Comparison of ENCODE assay signal across 8 cellular contexts in genomic region chr18:961644-962355, GRCh38. TPM values are rescaled to one million over a fixed set of nuclear protein-coding genes. Genes with fewer than 3 reads are reported as not detected.
DNase-seq lines count a peak whose midpoint lies in the region; ATAC-seq, FAIRE-seq and TF ChIP-seq lines count a peak whose summit lies in the region.

No MANE protein-coding gene starts in this region.

- no peaks in the 10 kb centered on the region; the same call in 1 of the 2 replicates for H3K27me3 ChIP-seq in HUES6 (ENCODE audit: control insufficient read depth, insufficient read depth, low read length)

- no peak overlapping the region for H3K27ac Mint-ChIP-seq in T-helper 17 cell

- 0 out of 2 replicates have a peak, but pooled peaks cover 2% of the 10 kb centered on the region for H3K9me3 ChIP-seq in HUES6 (ENCODE audit: control insufficient read depth, insufficient read depth, low read depth, low read length)
- H3K9me3 ChIP-seq in T-helper 17 cell (ENCODE audit: control insufficient read depth, low read length, poor library complexity, severe bottlenecking) = no peaks in the 10 kb centered on the region

- FAIRE-seq in D721Med (lab: Jason Lieb, UNC) = peak; percentile 74

- in situ Hi-C loops in T47D (cut with HindIII; ENCODE audit: low pct_unique_long_range_greater_than_20kb, low sequenced_read_pairs) = no loop called here

- peak overlapping the region; percentile 19 for H3K4me3 Mint-ChIP-seq in T-helper 17 cell

- peak overlapping the region; percentile 62 for H3K4me3 ChIP-seq in HUES6 (ENCODE audit: low read depth, low read length)

- peaks cover 47% of the 10 kb centered on the region for H3K27me3 Mint-ChIP-seq in T-helper 17 cell

- H3K9ac ChIP-seq in HUES6 (ENCODE audit: low read length) = peak overlapping the region; percentile 44

- no peak overlapping the region for H3K27ac ChIP-seq in HUES6 (ENCODE audit: low read depth, low read length)

- peaks cover 2% of the 10 kb centered on the region for H3K36me3 Mint-ChIP-seq in T-helper 17 cell (ENCODE audit: low read depth)

- peak; percentile 61 for TF ChIP-seq CTCF in D721Med (IDR thresholded peaks at IDR 0.05; ENCODE audit: insufficient read depth, missing control alignments)

- peaks cover 6% of the 10 kb centered on the region; the same call in 1 of the 2 replicates for H3K4me1 ChIP-seq in HUES6 (ENCODE audit: control insufficient read depth, insufficient read depth, low read length)

- DNase-seq in D721Med (ENCODE audit: insufficient read length, low spot score) (no peak), T-helper 17 cell (peak in 1 of 3 donors; percentile 14), T47D (ENCODE audit: low read depth in 1 of 2, low spot score in 1 of 2) (peak; percentile 11 to 25), kidney tubule cell (ENCODE audit: low spot score) (peak; percentile 43)
- peak; percentile 6 to 30 (median 10) for DNase-seq in stimulated activated CD4-positive, alpha-beta T cell treated with anti-CD3 and anti-CD28 coated beads, TNF-alpha, amount 100 ng/mL, for 48 hours (ENCODE audit: low read depth in 3 of 3)

- ATAC-seq in T-helper 17 cell (no peak), GM18517 (IDR thresholded peaks at IDR 0.05; ENCODE audit: unreplicated experiment) (no peak), HG03520 (IDR thresholded peaks at IDR 0.05; ENCODE audit: unreplicated experiment) (no peak)

- no peaks in the 10 kb centered on the region for H3K36me3 ChIP-seq in HUES6 (ENCODE audit: control insufficient read depth, insufficient read depth, low read length)

- H3K4me1 Mint-ChIP-seq in T-helper 17 cell = peaks cover 3% of the 10 kb centered on the region

RNA-seq across cellular contexts. Expression of gene ADCYAP1, which starts 57.1 kb away (rescaled TPM):
- not detected for total RNA-seq in T-helper 17 cell
